Comparison of ENCODE assay signal across 1 cellular context in the genomic region with DNA sequence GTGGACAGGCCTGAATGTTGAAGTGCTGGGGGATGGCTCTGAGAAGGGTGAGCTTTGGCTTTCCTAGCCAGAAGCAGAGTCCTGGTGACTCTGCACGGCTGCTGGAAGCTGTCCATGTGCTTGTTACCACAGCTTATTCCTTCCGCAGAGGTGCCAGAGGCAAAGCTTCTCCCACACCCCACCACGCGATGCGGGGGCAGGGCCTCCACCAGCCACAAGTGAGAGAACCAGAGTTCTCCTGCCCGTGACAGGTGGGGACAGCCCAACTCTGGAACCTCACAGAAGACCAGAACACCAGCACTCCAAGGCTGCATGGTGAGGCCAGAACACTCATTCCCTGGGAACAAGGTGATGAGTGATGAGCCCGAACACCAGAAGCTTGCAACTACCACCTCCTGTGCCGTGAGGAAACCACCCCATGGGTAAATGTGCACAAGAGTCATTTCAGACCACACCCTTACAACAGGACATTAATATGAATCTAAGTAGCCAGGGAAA.
TF ChIP-seq lines count a peak whose summit lies in the region.

No MANE protein-coding gene starts in this region.

TF ChIP-seq in GM23338, 12 proteins besides CTCF, POLR2A, EP300 and RAD21 (continued from another document):
- TF ChIP-seq ZNF462 (CRISPR knock-in tag; IDR thresholded peaks at IDR 0.05) (no peak), JUNB (IDR thresholded peaks at IDR 0.05; ENCODE audit: unreplicated experiment) (no peak), ZNF114 (CRISPR knock-in tag; IDR thresholded peaks at IDR 0.05) (no peak), NANOG (IDR thresholded peaks at IDR 0.05; ENCODE audit: borderline replicate concordance) (no peak), EZH2 (IDR thresholded peaks at IDR 0.05; ENCODE audit: low read depth, unreplicated experiment) (no peak), CREB1 (CRISPR knock-in tag; IDR thresholded peaks at IDR 0.05; ENCODE audit: low read depth) (no peak)
TF ChIP-seq in GM23338: peak in this region for 0.
